In the genomic region with DNA sequence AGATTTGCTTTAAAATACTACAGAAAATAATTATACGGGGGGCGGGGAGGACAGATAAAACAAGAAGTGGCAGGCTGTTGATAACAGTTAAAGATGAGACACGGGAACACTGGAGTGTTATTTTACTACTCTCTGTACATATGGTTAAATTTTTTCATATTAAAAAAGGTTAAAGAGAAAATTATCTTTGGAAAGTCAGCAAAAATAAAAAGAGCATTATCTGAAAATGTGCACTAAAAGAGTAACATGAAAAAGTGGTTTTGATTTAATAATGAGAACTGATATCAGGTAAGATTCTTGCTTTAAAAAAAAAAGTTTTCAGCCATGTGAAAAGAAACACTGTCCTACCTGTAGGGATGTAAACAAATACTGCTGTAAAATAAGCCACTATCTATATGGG, we compare ENCODE assay signal across 14 cellular contexts. TPM values are rescaled to one million over a fixed set of nuclear protein-coding genes. Genes with fewer than 3 reads are reported as not detected.
DNase-seq lines count a peak whose midpoint lies in the region; ATAC-seq and TF ChIP-seq lines count a peak whose summit lies in the region.
"Had no signal": no experiment of that assay in that cellular context is flagged by ENCODE, and none has a peak within 500 bp of the region (broad histone marks: within the 10 kb centered on the region; RNA-seq: fewer than 3 reads in every experiment).

No MANE protein-coding gene starts in this region.

- no CpG with 5 or more reads among the region's 3 CpGs for WGBS in trophoblast cell (ENCODE audit: extremely low coverage, insufficient coverage, insufficient read length)

- no peak overlapping the region for H3K18ac ChIP-seq in trophoblast cell (ENCODE audit: low read length)

- no peak overlapping the region for H2BK12ac ChIP-seq in trophoblast cell (ENCODE audit: low read length)

- peak overlapping the region in 5 of 8 donors; percentile 22 to 86 (median 80) for H3K4me3 Mint-ChIP-seq in CD4-positive, alpha-beta memory T cell
- no peak overlapping the region for H3K4me3 Mint-ChIP-seq in chondrocyte (ENCODE audit: unreplicated experiment)
- H3K4me3 Mint-ChIP-seq: GM23338; stimulated activated naive B cell treated with anti-CD40 and anti-IgM and Interleukin-4, amounts not matched to agents 10 μg/mL and 1 μg/mL and 100 μg/mL, for 72 hours had no signal

- intact Hi-C loops in CD4-positive, alpha-beta memory T cell (cut with micrococcal nuclease), result loop anchor here (2.0 kb wide), 1 partner anchor 38 kb away; no protein-coding TSS in a partner anchor

- DNase-seq in CD4-positive, alpha-beta memory T cell, result no peak
- no peak for DNase-seq in chondrocyte (ENCODE audit: low spot score)
- no peak for DNase-seq in trophoblast cell
- no peak for DNase-seq in A172 (ENCODE audit: low spot score)
- DNase-seq: effector CD8-positive, alpha-beta T cell; gastrocnemius medialis; midbrain; retina; stimulated activated CD4-positive, alpha-beta T cell treated with anti-CD3 and anti-CD28 coated beads, Interleukin-4, amount 100 ng/mL, for 1 hour; stimulated activated naive B cell treated with anti-CD40 and anti-IgM and Interleukin-4, amounts not matched to agents 10 μg/mL and 1 μg/mL and 100 μg/mL, for 72 hours had no signal

- H3K36me3 ChIP-seq in CD4-positive, alpha-beta memory T cell (ENCODE audit: insufficient read depth, low read length), result peaks cover 11% of the 10 kb centered on the region
- no peaks in the 10 kb centered on the region for H3K36me3 ChIP-seq in Loucy (ENCODE audit: insufficient read depth, low read length)
- H3K36me3 ChIP-seq in trophoblast cell (ENCODE audit: control insufficient read depth in 1 of 2, insufficient read depth in 2 of 2, low read length in 2 of 2), result no peaks in the 10 kb centered on the region

- H4K8ac ChIP-seq in trophoblast cell (ENCODE audit: low read depth, low read length), result no peak overlapping the region

- peaks cover 4% of the 10 kb centered on the region for H3K79me1 ChIP-seq in trophoblast cell (ENCODE audit: low read length)

- H2AFZ ChIP-seq in Loucy (ENCODE audit: low read length) (no peak overlapping the region), trophoblast cell (ENCODE audit: insufficient read depth, low read length, poor library complexity) (no peak overlapping the region)
- H2AFZ ChIP-seq: GM23338 had no signal

- H3K4me3 ChIP-seq in CD4-positive, alpha-beta memory T cell (ENCODE audit: low read length in 2 of 2), result no peak overlapping the region
- H3K4me3 ChIP-seq in Loucy (ENCODE audit: low read length, poor library complexity, severe bottlenecking) (no peak overlapping the region), trophoblast cell (ENCODE audit: low read depth, low read length) (no peak overlapping the region)
- H3K4me3 ChIP-seq: gastrocnemius medialis, GM23338 had no signal

- H3K4me1 Mint-ChIP-seq in CD4-positive, alpha-beta memory T cell, result peaks cover 25 to 38% (median 35%) of the 10 kb centered on the region in 4 donors
- H3K4me1 Mint-ChIP-seq in chondrocyte (ENCODE audit: low read depth), result no peaks in the 10 kb centered on the region

- no peak overlapping the region for H3K23ac ChIP-seq in trophoblast cell (ENCODE audit: low read length)

- no peaks in the 10 kb centered on the region for H3K9me3 Mint-ChIP-seq in CD4-positive, alpha-beta memory T cell
- no peaks in the 10 kb centered on the region for H3K9me3 Mint-ChIP-seq in chondrocyte (ENCODE audit: low read depth)
- H3K9me3 Mint-ChIP-seq: GM23338; stimulated activated naive B cell treated with anti-CD40 and anti-IgM and Interleukin-4, amounts not matched to agents 10 μg/mL and 1 μg/mL and 100 μg/mL, for 72 hours had no signal

- no peak overlapping the region for H2BK5ac ChIP-seq in trophoblast cell (ENCODE audit: low read depth, low read length, poor library complexity)

- H3K4me2 ChIP-seq in Loucy (ENCODE audit: low read depth, low read length, poor library complexity, severe bottlenecking), result peak overlapping the region; percentile 70
- no peak overlapping the region for H3K4me2 ChIP-seq in trophoblast cell (ENCODE audit: low read length)
- H3K4me2 ChIP-seq: GM23338 had no signal

- H3K27me3 Mint-ChIP-seq in CD4-positive, alpha-beta memory T cell, result no peaks in the 10 kb centered on the region
- no peaks in the 10 kb centered on the region for H3K27me3 Mint-ChIP-seq in chondrocyte (ENCODE audit: low read depth)
- H3K27me3 Mint-ChIP-seq: stimulated activated naive B cell treated with anti-CD40 and anti-IgM and Interleukin-4, amounts not matched to agents 10 μg/mL and 1 μg/mL and 100 μg/mL, for 72 hours had no signal

- no peaks in the 10 kb centered on the region for H3F3A ChIP-seq in Loucy (ENCODE audit: low read depth)

- no peak overlapping the region for H4K91ac ChIP-seq in trophoblast cell (ENCODE audit: low read depth, low read length)

- H3K9me2 ChIP-seq in Loucy (replicated peaks; ENCODE audit: low read depth, low read length), result no peaks in the 10 kb centered on the region

- CTCF ChIA-PET in CD4-positive, alpha-beta memory T cell (lab: Charles Lee; ENCODE audit: partially characterized antibody), result interaction anchor here (0.9 to 5.8 kb wide), 10 partner anchors 19 to 179 kb away, joined by 3 to 31 read pairs (median 5); partner anchors contain the start of genes CSHL1 and ERN1

- H4K20me1 ChIP-seq in Loucy (ENCODE audit: insufficient read depth, low read length, poor library complexity, severe bottlenecking), result no peaks in the 10 kb centered on the region

- no peak overlapping the region for H3K14ac ChIP-seq in trophoblast cell (ENCODE audit: low read length)

- TF ChIP-seq CTCF in Loucy (conservative IDR thresholded peaks at IDR 0.05; ENCODE audit: low read length), result no peak
- TF ChIP-seq CTCF in chondrocyte (IDR thresholded peaks at IDR 0.05), result no peak

- H3K4me1 ChIP-seq in CD4-positive, alpha-beta memory T cell (ENCODE audit: insufficient read depth, low read length), result peaks cover 88% of the 10 kb centered on the region
- H3K4me1 ChIP-seq in Loucy (ENCODE audit: insufficient read depth, low read length, poor library complexity, severe bottlenecking) (peaks cover 64% of the 10 kb centered on the region), trophoblast cell (ENCODE audit: control insufficient read depth in 1 of 2, insufficient read depth in 2 of 2, low read length in 2 of 2) (peaks cover 12 to 22% of the 10 kb centered on the region in 2 experiments)

- peak overlapping the region in 1 of 7 donors; percentile 71 for H3K27ac Mint-ChIP-seq in CD4-positive, alpha-beta memory T cell
- peak overlapping the region; percentile 97 for H3K27ac Mint-ChIP-seq in chondrocyte (ENCODE audit: unreplicated experiment)
- H3K27ac Mint-ChIP-seq: GM23338; stimulated activated naive B cell treated with anti-CD40 and anti-IgM and Interleukin-4, amounts not matched to agents 10 μg/mL and 1 μg/mL and 100 μg/mL, for 72 hours had no signal

- H2BK120ac ChIP-seq in trophoblast cell (ENCODE audit: insufficient read depth, low read length, poor library complexity), result no peak overlapping the region

- no peaks in the 10 kb centered on the region for H3K27me3 ChIP-seq in CD4-positive, alpha-beta memory T cell (ENCODE audit: insufficient read depth, low read length)
- H3K27me3 ChIP-seq in Loucy (ENCODE audit: insufficient read depth, low read length, poor library complexity, severe bottlenecking) (no peaks in the 10 kb centered on the region), trophoblast cell (ENCODE audit: insufficient read depth, low read length) (no peaks in the 10 kb centered on the region)
- H3K27me3 ChIP-seq: gastrocnemius medialis had no signal

- peak overlapping the region; percentile 31 for H3K27ac ChIP-seq in CD4-positive, alpha-beta memory T cell (ENCODE audit: low read depth, low read length)
- peak overlapping the region; percentile 52 for H3K27ac ChIP-seq in trophoblast cell (ENCODE audit: low read depth, low read length)
- H3K27ac ChIP-seq: gastrocnemius medialis had no signal

- ATAC-seq in HG03159 (IDR thresholded peaks at IDR 0.05; ENCODE audit: unreplicated experiment), result no peak
- no peak for ATAC-seq in HG03045 (IDR thresholded peaks at IDR 0.05; ENCODE audit: unreplicated experiment)
- ATAC-seq: gastrocnemius medialis; GM23338; stimulated activated naive B cell treated with anti-CD40 and anti-IgM and Interleukin-4, amounts not matched to agents 10 μg/mL and 1 μg/mL and 100 μg/mL, for 72 hours had no signal

- H2AK5ac ChIP-seq in trophoblast cell (ENCODE audit: low read length), result no peak overlapping the region

- POLR2A ChIA-PET in CD4-positive, alpha-beta memory T cell (lab: Charles Lee; ENCODE audit: partially characterized antibody), result interaction anchor here (0.7 to 6.6 kb wide), 16 partner anchors 9 to 63 kb away, joined by 3 to 121 read pairs (median 8); partner anchors contain the start of genes ERN1 and ICAM2

- peaks cover 28 to 33% of the 10 kb centered on the region in 2 donors for H3K36me3 Mint-ChIP-seq in CD4-positive, alpha-beta memory T cell
- peaks cover 6% of the 10 kb centered on the region for H3K36me3 Mint-ChIP-seq in chondrocyte (ENCODE audit: low read depth)

- H3K4ac ChIP-seq in trophoblast cell (ENCODE audit: low read depth, low read length), result no peak overlapping the region

- H3K79me2 ChIP-seq in Loucy (ENCODE audit: insufficient read depth, low read length), result no peaks in the 10 kb centered on the region
- H3K79me2 ChIP-seq in trophoblast cell (ENCODE audit: control insufficient read depth, insufficient read depth, low read length, poor library complexity), result no peaks in the 10 kb centered on the region

- H3K9ac ChIP-seq in Loucy (ENCODE audit: low read depth, low read length, poor library complexity, severe bottlenecking), result peak overlapping the region; percentile 62
- no peak overlapping the region for H3K9ac ChIP-seq in trophoblast cell (ENCODE audit: low read length)

- no peak overlapping the region for H4K12ac ChIP-seq in trophoblast cell (ENCODE audit: low read depth, low read length)

- H3K9me3 ChIP-seq in CD4-positive, alpha-beta memory T cell (ENCODE audit: control insufficient read depth in 1 of 2, low read length in 2 of 2), result no peaks in the 10 kb centered on the region
- no peaks in the 10 kb centered on the region for H3K9me3 ChIP-seq in Loucy (ENCODE audit: insufficient read depth, low read depth, low read length)
- no peaks in the 10 kb centered on the region for H3K9me3 ChIP-seq in trophoblast cell (ENCODE audit: insufficient read depth, low read depth, low read length)
- H3K9me3 ChIP-seq: gastrocnemius medialis had no signal

RNA-seq across cellular contexts. Expression of gene ERN1, which starts 46.9 kb away (rescaled TPM):
- 100 to 1,000 TPM; 163 to 172 TPM for total RNA-seq in CD4-positive, alpha-beta memory T cell
- polyA plus RNA-seq in CD4-positive, alpha-beta memory T cell, result 100 to 1,000 TPM in 1 of 2 donors, 10 to 100 TPM in 1; 47.9 to 124 TPM
- total RNA-seq in chondrocyte, result 12.1 to 18.2 TPM (median 14.9 TPM) in 3 replicates
- 16.3 and 17.4 TPM in 2 replicates for polyA plus RNA-seq in trophoblast cell (2013)
- 2.1 and 2.4 TPM in 2 replicates for total RNA-seq in A172 (2014; rRNA removed; shearing (Covaris generic))
